ENCODE assay signal across 8 cellular contexts in the genomic region with DNA sequence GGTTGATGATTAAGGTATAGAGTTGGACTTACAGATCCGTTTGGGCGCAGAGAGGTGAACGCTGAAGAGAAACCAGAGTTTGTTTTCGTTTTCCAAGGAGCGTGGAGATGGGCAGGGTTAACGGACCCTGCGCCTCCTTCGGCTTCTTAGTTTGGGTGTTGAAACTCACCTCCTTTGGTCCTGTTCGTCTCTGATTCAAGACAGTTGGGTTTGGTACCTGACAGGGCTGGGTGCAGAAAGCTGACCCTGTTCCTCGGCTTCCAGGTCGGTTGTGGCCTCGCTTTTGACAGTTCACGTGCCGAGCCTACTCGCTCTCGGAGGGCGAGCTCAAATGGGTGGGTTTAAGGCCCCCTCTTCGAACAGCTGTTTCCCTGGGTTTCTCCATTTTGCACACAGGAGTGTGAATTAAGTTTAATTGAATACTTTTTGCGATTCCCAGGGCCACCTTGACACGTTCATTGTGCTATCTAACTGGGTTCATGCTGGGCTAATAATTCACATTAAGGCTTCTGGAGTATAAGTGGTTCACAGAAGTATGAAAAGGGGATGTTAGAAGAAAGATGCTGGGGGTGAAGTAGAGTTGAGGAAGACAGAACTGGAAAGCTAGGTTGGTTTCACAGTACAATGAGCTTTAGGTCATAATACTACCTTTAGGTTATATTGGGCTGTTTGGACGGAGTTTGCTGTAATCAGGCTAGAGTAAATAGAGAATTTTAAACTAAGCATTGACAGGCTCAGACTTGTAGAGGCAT. TPM values are rescaled to one million over a fixed set of nuclear protein-coding genes. Genes with fewer than 3 reads are reported as not detected.
A peak's percentile ranks its signal among the peaks of the same experiment; 100 is the strongest.
DNase-seq lines count a peak whose midpoint lies in the region; ATAC-seq and FAIRE-seq lines count a peak whose summit lies in the region.

No MANE protein-coding gene starts in this region.

- H2BK15ac ChIP-seq in mesendoderm (replicated peaks; ENCODE audit: low read depth): no peak overlapping the region

- no peak overlapping the region for H2BK5ac ChIP-seq in mesendoderm (ENCODE audit: low read length)

- H4K8ac ChIP-seq in mesendoderm (ENCODE audit: low read depth, low read length): no peak overlapping the region

- H3K4me2 ChIP-seq in mesendoderm (ENCODE audit: low read length): peak overlapping the region; percentile 93

- no CpG with 5 or more reads among the region's 21 CpGs for WGBS in mesendoderm (ENCODE audit: extremely low coverage, insufficient coverage, low lambda C conversion rate)

- no peak overlapping the region for H4K5ac ChIP-seq in mesendoderm (ENCODE audit: low read length)

- H3K79me1 ChIP-seq in mesendoderm (ENCODE audit: low read length): peaks cover 11% of the 10 kb centered on the region

- no peaks in the 10 kb centered on the region for H3K36me3 ChIP-seq in mesendoderm (ENCODE audit: control insufficient read depth, insufficient read depth, low read length)

- H3K4me3 Mint-ChIP-seq in central memory CD8-positive, alpha-beta T cell: no peak overlapping the region

- H2BK120ac ChIP-seq in mesendoderm (ENCODE audit: low read depth, low read length): no peak overlapping the region

- ATAC-seq in GM18517 (IDR thresholded peaks at IDR 0.05; ENCODE audit: unreplicated experiment) (peak; percentile 0), HG03457 (IDR thresholded peaks at IDR 0.05; ENCODE audit: unreplicated experiment) (no peak)
- peak; percentile 7 for ATAC-seq in central memory CD8-positive, alpha-beta T cell (replicated peaks; ENCODE audit: extremely low read depth, poor library complexity, severe bottlenecking)

- peaks cover 26% of the 10 kb centered on the region for H3K4me1 Mint-ChIP-seq in central memory CD8-positive, alpha-beta T cell

- peak overlapping the region; percentile 18 for H3K27ac ChIP-seq in mesendoderm (ENCODE audit: low read depth, low read length)

- no peak overlapping the region for H3K27ac Mint-ChIP-seq in central memory CD8-positive, alpha-beta T cell (ENCODE audit: low read depth)

- no peak overlapping the region for H2AK5ac ChIP-seq in mesendoderm (ENCODE audit: low read length)

- peaks cover 4% of the 10 kb centered on the region for H3K4me1 ChIP-seq in mesendoderm (ENCODE audit: control insufficient read depth, low read depth, low read length)

- H3K56ac ChIP-seq in mesendoderm (ENCODE audit: low read length): peak overlapping the region; percentile 95

- FAIRE-seq in urothelium cell line (lab: Jason Lieb, UNC): no peak

- H3K9me3 Mint-ChIP-seq in central memory CD8-positive, alpha-beta T cell: no peaks in the 10 kb centered on the region

- H3K4me3 ChIP-seq in mesendoderm (ENCODE audit: low read length): peak overlapping the region; percentile 76

- no peak overlapping the region for H3K18ac ChIP-seq in mesendoderm (ENCODE audit: low read length)

- H3K36me3 Mint-ChIP-seq in central memory CD8-positive, alpha-beta T cell (ENCODE audit: insufficient read depth): peaks cover 18% of the 10 kb centered on the region

- peaks cover 39% of the 10 kb centered on the region for H3K79me2 ChIP-seq in mesendoderm (ENCODE audit: control insufficient read depth, insufficient read depth, low read length)

- peak overlapping the region; percentile 87 for H3K23ac ChIP-seq in mesendoderm (ENCODE audit: low read length)

- peak overlapping the region; percentile 93 for H3K9ac ChIP-seq in mesendoderm (ENCODE audit: low read length)

- H3K4ac ChIP-seq in mesendoderm (ENCODE audit: low read depth, low read length): no peak overlapping the region

- peak; percentile 17 for DNase-seq in AG20443 (ENCODE audit: low spot score)
- DNase-seq in NCI-H524 treated with DMSO at 0.1 percent for 48 hours (lab: John Stamatoyannopoulos, UW): peak; percentile 20
- DNase-seq in central memory CD8-positive, alpha-beta T cell (ENCODE audit: low spot score in 2 of 2): peak in 1 of 2 donors; percentile 18
- DNase-seq in mesendoderm: no peak
- DNase-seq in urothelium cell line (ENCODE audit: low spot score): peak; percentile 6
- no peak for DNase-seq in DMS153 treated with DMSO at 0.1 percent for 48 hours (lab: John Stamatoyannopoulos, UW; ENCODE audit: unreplicated experiment)

- H3K27me3 ChIP-seq in mesendoderm (ENCODE audit: insufficient read depth, low read length, poor library complexity): no peaks in the 10 kb centered on the region

- no peaks in the 10 kb centered on the region for H3K27me3 Mint-ChIP-seq in central memory CD8-positive, alpha-beta T cell

RNA-seq across cellular contexts. Expression of a gene that starts 0.6 kb away (rescaled TPM):
- polyA plus RNA-seq in mesendoderm (2013, experiment 1 of 2): 9.5 TPM
- polyA plus RNA-seq in mesendoderm (2013, experiment 2 of 2): 9.7 TPM

Comparison
In these comparisons a context has a peak if more than half of its experiments do, and no peak if none do; other contexts are left out.
1. DNase-seq: peak in AG20443 (single experiment), NCI-H524 treated with DMSO at 0.1 percent for 48 hours (single experiment) and urothelium cell line (single experiment); none in mesendoderm (single experiment) and DMS153 treated with DMSO at 0.1 percent for 48 hours (single experiment).